In the genomic region with DNA sequence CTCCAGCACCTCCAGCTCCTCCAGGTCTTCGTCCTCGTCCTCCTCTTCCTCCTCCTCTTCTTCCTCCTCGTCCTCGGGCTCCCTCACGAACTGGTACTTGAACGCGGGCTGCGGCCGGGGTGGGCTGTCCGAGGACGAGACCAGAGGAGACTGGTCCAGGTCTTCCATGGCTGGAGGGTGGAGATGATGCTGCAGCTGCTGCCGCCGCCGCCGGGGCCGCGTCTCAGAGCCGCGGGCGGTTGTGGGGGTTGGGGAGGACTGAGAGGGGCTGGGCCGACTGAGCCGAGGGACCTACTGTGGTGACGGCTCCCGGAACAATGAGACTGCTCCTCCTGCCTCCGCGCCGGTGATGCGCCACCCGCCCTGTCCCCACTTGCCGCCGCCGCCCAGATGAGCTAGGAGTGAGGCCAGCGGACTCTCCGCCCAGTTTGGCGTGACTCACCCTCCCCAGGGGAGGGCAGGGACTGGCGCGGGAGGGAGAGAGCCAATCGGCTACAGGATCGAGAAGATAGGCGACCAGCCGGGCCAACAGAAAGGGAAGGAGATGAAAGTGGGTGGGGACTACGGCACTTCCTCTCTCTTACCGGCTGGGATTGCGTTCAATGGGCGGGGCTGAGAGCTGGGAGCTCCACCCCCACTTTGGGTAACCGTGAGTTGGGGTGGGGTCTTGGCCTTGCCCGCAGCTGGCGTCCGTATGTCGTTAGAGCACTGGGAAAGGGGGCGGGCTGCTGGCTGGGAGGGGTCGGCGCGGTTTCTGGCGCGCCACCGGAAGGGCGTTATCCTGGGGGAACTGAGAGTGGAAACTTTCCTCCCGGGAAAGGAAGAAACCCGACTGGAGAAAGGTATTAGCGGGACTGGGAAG, we compare ENCODE assay signal across 1 cellular context.
TF ChIP-seq lines count a peak whose summit lies in the region.

Gene RTN4, minus strand, starts transcription at position 319 of the 862 bp plus-strand sequence. Its CDS starts 151 bp downstream, at position 168.

TF ChIP-seq in H1, 55 proteins besides CTCF, POLR2A, EP300 and RAD21 (continued from another document):
- TF ChIP-seq ASH2L (IDR thresholded peaks at IDR 0.05; ENCODE audit: low read length) (peak; percentile 10), NRF1 (IDR thresholded peaks at IDR 0.05; ENCODE audit: low read depth, low read length) (no peak)
